13 cellular contexts compared by ENCODE assay signal in the genomic region with DNA sequence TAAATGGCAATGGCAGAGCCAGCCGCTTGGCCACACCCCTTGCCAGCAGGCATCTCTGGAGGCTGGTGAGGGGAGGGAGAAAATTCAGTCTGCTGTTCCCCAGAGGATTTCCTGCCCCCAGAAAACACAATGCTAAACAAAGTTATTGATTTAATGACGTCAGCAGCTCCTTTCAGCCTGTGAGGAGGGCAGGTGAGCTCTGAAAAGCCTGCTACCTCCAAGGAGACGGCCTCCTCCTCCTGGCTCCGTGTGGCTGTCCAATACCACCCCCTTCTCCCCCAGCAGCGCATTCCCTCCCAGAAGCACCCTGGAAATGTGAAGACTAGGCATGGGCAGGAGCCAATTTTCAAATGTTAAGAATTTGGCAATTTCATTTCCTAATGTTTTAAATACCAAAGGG.
DNase-seq lines count a peak whose midpoint lies in the region; ATAC-seq and TF ChIP-seq lines count a peak whose summit lies in the region.
"Had no signal": no experiment of that assay in that cellular context is flagged by ENCODE, and none has a peak within 500 bp of the region (broad histone marks: within the 10 kb centered on the region; RNA-seq: fewer than 3 reads in every experiment).

No MANE protein-coding gene starts in this region.

- H2AFZ ChIP-seq in PC-3 (ENCODE audit: low read length): no peak overlapping the region

- no peaks in the 10 kb centered on the region for H3F3A ChIP-seq in PC-3 (ENCODE audit: low read length, unreplicated experiment)

- peaks cover 33% of the 10 kb centered on the region for H3K4me1 Mint-ChIP-seq in chondrocyte (ENCODE audit: low read depth)
- H3K4me1 Mint-ChIP-seq in activated naive CD8-positive, alpha-beta T cell treated with anti-CD3 and anti-CD28 coated beads, Interleukin-2, amount 50 U/mL, for 24 hours: peaks cover 8% of the 10 kb centered on the region

- ATAC-seq in mucosa of descending colon (peak; percentile 14), PC-3 (no peak), HG03442 (IDR thresholded peaks at IDR 0.05; ENCODE audit: unreplicated experiment) (no peak)
- ATAC-seq in activated naive CD8-positive, alpha-beta T cell treated with anti-CD3 and anti-CD28 coated beads, Interleukin-2, amount 50 U/mL, for 24 hours: no peak

- H3K4me1 ChIP-seq in mucosa of descending colon (ENCODE audit: low read depth) (peaks cover 3% of the 10 kb centered on the region), PC-3 (ENCODE audit: insufficient read depth, low read length) (peaks cover 23% of the 10 kb centered on the region)

- no peaks in the 10 kb centered on the region for H3K27me3 Mint-ChIP-seq in chondrocyte (ENCODE audit: low read depth)
- H3K27me3 Mint-ChIP-seq in activated naive CD8-positive, alpha-beta T cell treated with anti-CD3 and anti-CD28 coated beads, Interleukin-2, amount 50 U/mL, for 24 hours: no peaks in the 10 kb centered on the region
- H3K27me3 Mint-ChIP-seq: B cell; dendritic cell treated with granulocyte-macrophage colony-stimulating factor and Interleukin-4, amounts not matched to agents 40 ng/mL and 50 ng/mL, for 4 days had no signal

- H3K4me3 Mint-ChIP-seq in chondrocyte (ENCODE audit: unreplicated experiment): no peak overlapping the region
- H3K4me3 Mint-ChIP-seq in activated naive CD8-positive, alpha-beta T cell treated with anti-CD3 and anti-CD28 coated beads, Interleukin-2, amount 50 U/mL, for 24 hours: no peak overlapping the region
- H3K4me3 Mint-ChIP-seq: B cell; dendritic cell treated with granulocyte-macrophage colony-stimulating factor and Interleukin-4, amounts not matched to agents 40 ng/mL and 50 ng/mL, for 4 days had no signal

- H3K9me3 ChIP-seq in mucosa of descending colon (no peaks in the 10 kb centered on the region), PC-3 (ENCODE audit: low read length) (no peaks in the 10 kb centered on the region)

- no peaks in the 10 kb centered on the region for H3K36me3 Mint-ChIP-seq in chondrocyte (ENCODE audit: low read depth)
- no peaks in the 10 kb centered on the region for H3K36me3 Mint-ChIP-seq in activated naive CD8-positive, alpha-beta T cell treated with anti-CD3 and anti-CD28 coated beads, Interleukin-2, amount 50 U/mL, for 24 hours (ENCODE audit: low read depth)

- BruUV-seq in PC-3 (replicated peaks; lab: Mats Ljungman, UMichigan): no TSS peak

- H3K4me3 ChIP-seq in mucosa of descending colon: no peak overlapping the region
- H3K4me3 ChIP-seq in PC-3 (ENCODE audit: low read length): no peak overlapping the region

- H4K20me1 ChIP-seq in PC-3 (ENCODE audit: low read length): no peaks in the 10 kb centered on the region

- no peak for TF ChIP-seq CTCF in chondrocyte (IDR thresholded peaks at IDR 0.05)
- no peak for TF ChIP-seq CTCF in mucosa of descending colon (IDR thresholded peaks at IDR 0.05)
- no peak for TF ChIP-seq CTCF in PC-3 (conservative IDR thresholded peaks at IDR 0.05; ENCODE audit: low read depth, low read length)
- no peak for TF ChIP-seq CTCF in RWPE1 (conservative IDR thresholded peaks at IDR 0.05; ENCODE audit: low read depth)

- intact Hi-C loops in mucosa of descending colon (cut with DNase I, micrococcal nuclease): no loop called here
- intact Hi-C loops in PC-3 (cut with micrococcal nuclease): loop anchor here (2.0 kb wide), 1 partner anchor 60 kb away; no protein-coding TSS in a partner anchor

- no peaks in the 10 kb centered on the region for H3K27me3 ChIP-seq in PC-3 (ENCODE audit: low read length)

- H3K36me3 ChIP-seq in mucosa of descending colon (ENCODE audit: low read depth) (no peaks in the 10 kb centered on the region), PC-3 (ENCODE audit: low read depth, low read length) (no peaks in the 10 kb centered on the region)

- H3K4me2 ChIP-seq in PC-3 (ENCODE audit: low read length): no peak overlapping the region

- peak; percentile 15 for DNase-seq in COLO829 (ENCODE audit: low spot score)
- peak; percentile 61 for DNase-seq in NCI-H2081 treated with DMSO at 0.1 percent for 48 hours (lab: John Stamatoyannopoulos, UW)
- no peak for DNase-seq in chondrocyte (ENCODE audit: low spot score)
- DNase-seq in mucosa of descending colon: no peak
- no peak for DNase-seq in activated naive CD8-positive, alpha-beta T cell treated with anti-CD3 and anti-CD28 coated beads, Interleukin-2, amount 50 U/mL, for 24 hours
- DNase-seq in PC-3: no peak
- no peak for DNase-seq in RWPE1 (ENCODE audit: low spot score)
- DNase-seq: GOT3; kidney; stimulated activated CD4-positive, alpha-beta T cell treated with anti-CD3 and anti-CD28 coated beads, Interleukin-1b, Interleukin-23, amount 100 ng/mL, for 48 hours had no signal

- CTCF ChIA-PET in PC-3 (lab: Charles Lee): no interaction called here
- CTCF ChIA-PET in RWPE1 (lab: Yijun Ruan, JAX): interaction anchor here (0.5 kb wide), 1 partner anchor 282 kb away, joined by 3 read pairs; no protein-coding TSS in a partner anchor

- no peaks in the 10 kb centered on the region for H3K79me2 ChIP-seq in PC-3 (ENCODE audit: low read length)

- peak overlapping the region; percentile 92 for H3K27ac Mint-ChIP-seq in chondrocyte (ENCODE audit: unreplicated experiment)
- H3K27ac Mint-ChIP-seq in activated naive CD8-positive, alpha-beta T cell treated with anti-CD3 and anti-CD28 coated beads, Interleukin-2, amount 50 U/mL, for 24 hours: no peak overlapping the region
- H3K27ac Mint-ChIP-seq: B cell; dendritic cell treated with granulocyte-macrophage colony-stimulating factor and Interleukin-4, amounts not matched to agents 40 ng/mL and 50 ng/mL, for 4 days had no signal

- no peaks in the 10 kb centered on the region for H3K9me2 ChIP-seq in PC-3 (replicated peaks; ENCODE audit: low read length)

- POLR2A ChIA-PET in PC-3 (lab: Charles Lee; ENCODE audit: unreplicated experiment) (no interaction called here), RWPE1 (lab: Yijun Ruan, JAX; ENCODE audit: low non-redundant PET) (no interaction called here)

- H3K9ac ChIP-seq in PC-3 (ENCODE audit: low read length): no peak overlapping the region

- H3K27ac ChIP-seq in PC-3 (ENCODE audit: low read length) (no peak overlapping the region), RWPE1 (no peak overlapping the region)

- H3K9me3 Mint-ChIP-seq in chondrocyte (ENCODE audit: low read depth): no peaks in the 10 kb centered on the region
- no peaks in the 10 kb centered on the region for H3K9me3 Mint-ChIP-seq in activated naive CD8-positive, alpha-beta T cell treated with anti-CD3 and anti-CD28 coated beads, Interleukin-2, amount 50 U/mL, for 24 hours
- H3K9me3 Mint-ChIP-seq: dendritic cell treated with granulocyte-macrophage colony-stimulating factor and Interleukin-4, amounts not matched to agents 40 ng/mL and 50 ng/mL, for 4 days had no signal

Comparison
In these comparisons a context has a peak if more than half of its experiments do, and no peak if none do; other contexts are left out.
1. DNase-seq: peak in COLO829 (single experiment) and NCI-H2081 treated with DMSO at 0.1 percent for 48 hours (single experiment); none in chondrocyte (single experiment), mucosa of descending colon (0 of 3), activated naive CD8-positive, alpha-beta T cell treated with anti-CD3 and anti-CD28 coated beads, Interleukin-2, amount 50 U/mL, for 24 hours (single experiment), PC-3 (single experiment) and RWPE1 (single experiment).